ENCODE assay signal across 8 cellular contexts in genomic region chr7:30504347-30505173, GRCh38. TPM values are rescaled to one million over a fixed set of nuclear protein-coding genes. Genes with fewer than 3 reads are reported as not detected.
DNase-seq lines count a peak whose midpoint lies in the region; ATAC-seq and TF ChIP-seq lines count a peak whose summit lies in the region.

A gene with protein sequence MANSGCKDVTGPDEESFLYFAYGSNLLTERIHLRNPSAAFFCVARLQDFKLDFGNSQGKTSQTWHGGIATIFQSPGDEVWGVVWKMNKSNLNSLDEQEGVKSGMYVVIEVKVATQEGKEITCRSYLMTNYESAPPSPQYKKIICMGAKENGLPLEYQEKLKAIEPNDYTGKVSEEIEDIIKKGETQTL (minus strand): TSS chr7:30504829. CDS start chr7:30504709, 120 bp downstream.

- H3K4me1 ChIP-seq in spleen: peaks cover 0 to 52% (median 28%) of the 10 kb centered on the region in 6 donors

- H3K4me3 ChIP-seq in spleen: peak within 1 kb of the TSS; percentile 81 to 99 (median 91)

- peaks cover 39% of the 10 kb centered on the region for H3K4me1 Mint-ChIP-seq in activated B cell treated with CpG ODN at 0.5 μM for 24 hours
- H3K4me1 Mint-ChIP-seq in immature natural killer cell: peaks cover 33 to 37% of the 10 kb centered on the region in 2 donors

- ATAC-seq in HG03196 (IDR thresholded peaks at IDR 0.05; ENCODE audit: unreplicated experiment) (peak; percentile 98), activated B cell treated with CpG ODN at 0.5 μM for 24 hours (ENCODE audit: low read depth) (peak; percentile 98)

- DNase-seq in AG08396 (ENCODE audit: low spot score) (peak; percentile 99), NCI-H345 (lab: John Stamatoyannopoulos, UW) (peak; percentile 99), activated B cell treated with CpG ODN at 0.5 μM for 24 hours (peak; percentile 87), caudate nucleus (lab: John Stamatoyannopoulos, UW) (peak; percentile 83 to 100 (median 98)), immature natural killer cell (peak; percentile 97), spleen (peak; percentile 98)

- in situ Hi-C loops in GM18951 (cut with MboI; ENCODE audit: low sequenced_read_pairs, unreplicated experiment): no loop called here

- peak within 1 kb of the TSS; percentile 91 for H3K4me3 Mint-ChIP-seq in activated B cell treated with CpG ODN at 0.5 μM for 24 hours
- H3K4me3 Mint-ChIP-seq in immature natural killer cell: peak within 1 kb of the TSS; percentile 88 to 98 (median 93)

- H3K36me3 Mint-ChIP-seq in activated B cell treated with CpG ODN at 0.5 μM for 24 hours (ENCODE audit: low read depth) (peaks cover 14% of the 10 kb centered on the region), immature natural killer cell (no peaks in the 10 kb centered on the region)

- peaks cover 0 to 6% (median 0%) of the 10 kb centered on the region in 6 donors for H3K36me3 ChIP-seq in spleen

- peaks cover 0 to 6% (median 2%) of the 10 kb centered on the region in 8 donors for H3K9me3 ChIP-seq in spleen

- H3K27me3 Mint-ChIP-seq in activated B cell treated with CpG ODN at 0.5 μM for 24 hours (no peaks in the 10 kb centered on the region), immature natural killer cell (ENCODE audit: low read depth in 3 of 3) (peaks cover 4 to 8% (median 4%) of the 10 kb centered on the region in 3 donors)

- H3K27ac Mint-ChIP-seq in activated B cell treated with CpG ODN at 0.5 μM for 24 hours: peak within 1 kb of the TSS; percentile 97
- H3K27ac Mint-ChIP-seq in immature natural killer cell: peak within 1 kb of the TSS; percentile 83 to 96 (median 90)

- POLR2A ChIA-PET in activated B cell treated with CpG ODN at 0.5 μM for 24 hours (lab: Charles Lee): no interaction called here

- intact Hi-C loops in activated B cell treated with CpG ODN at 0.5 μM for 24 hours (cut with micrococcal nuclease) (loop anchor here (1.0 to 2.0 kb wide), 7 partner anchors 16 to 340 kb away; partner anchors contain the start of genes GARS1, NOD1 and ZNRF2), spleen (cut with DNase I; ENCODE audit: low total_unique reads) (no loop called here)

- H3K27ac ChIP-seq in caudate nucleus (ENCODE audit: low read depth, low read length): peak within 1 kb of the TSS; percentile 75
- H3K27ac ChIP-seq in spleen: peak within 1 kb of the TSS; percentile 81 to 91 (median 87)

- 0% methylated on average over 41 to 61 of the region's 61 CpGs for WGBS in spleen, 5 donors

- peak; percentile 86 for TF ChIP-seq POLR2A in GM18951 (IDR thresholded peaks at IDR 0.05; ENCODE audit: extremely low read depth, insufficient read depth, insufficient read length)
- TF ChIP-seq POLR2A in spleen (IDR thresholded peaks at IDR 0.05): peak in 1 of 3 donors; percentile 55

- H3K9me3 Mint-ChIP-seq in activated B cell treated with CpG ODN at 0.5 μM for 24 hours: no peaks in the 10 kb centered on the region
- H3K9me3 Mint-ChIP-seq in immature natural killer cell: no peaks in the 10 kb centered on the region

- CTCF ChIA-PET in activated B cell treated with CpG ODN at 0.5 μM for 24 hours (lab: Charles Lee): interaction anchor here (1.5 kb wide), 1 partner anchor 229 kb away, joined by 7 read pairs; no protein-coding TSS in a partner anchor

- no peak for TF ChIP-seq CTCF in activated B cell treated with CpG ODN at 0.5 μM for 24 hours (IDR thresholded peaks at IDR 0.05)
- TF ChIP-seq CTCF in spleen (IDR thresholded peaks at IDR 0.05 in 8 of 11, conservative IDR thresholded peaks at IDR 0.05 in 3 of 11): peak in 1 of 11 experiments; percentile 21

- H3K27me3 ChIP-seq in spleen (replicated peaks in 1 of 7): no peaks in the 10 kb centered on the region

RNA-seq across cellular contexts. Expression of the gene that starts here (rescaled TPM):
- total RNA-seq in activated B cell treated with CpG ODN at 0.5 μM for 24 hours: 22.7 and 24.4 TPM in 2 replicates
- polyA plus RNA-seq in immature natural killer cell: 10 to 100 TPM; 20.3 to 27.2 (median 25.3) TPM
- total RNA-seq in spleen: 10 to 100 TPM; 13.8 to 26.9 (median 18.1) TPM
- 10 to 100 TPM; 37.6 to 53.0 (median 50.7) TPM for polyA plus RNA-seq in spleen

Comparison
In these comparisons a context has a peak if more than half of its experiments do, and no peak if none do; other contexts are left out.
1. Peak in every context shown above with its lines: DNase-seq, ATAC-seq, H3K4me3 ChIP-seq and H3K27ac ChIP-seq.